Comparison of ENCODE assay signal across 28 cellular contexts in genomic region chr10:93854985-93855384, GRCh38. TPM values are rescaled to one million over a fixed set of nuclear protein-coding genes. Genes with fewer than 3 reads are reported as not detected.
A peak's percentile ranks its signal among the peaks of the same experiment; 100 is the strongest.
DNase-seq lines count a peak whose midpoint lies in the region; ATAC-seq, FAIRE-seq and TF ChIP-seq lines count a peak whose summit lies in the region.
"Had no signal": no experiment of that assay in that cellular context is flagged by ENCODE, and none has a peak within 500 bp of the region (broad histone marks: within the 10 kb centered on the region; RNA-seq: fewer than 3 reads in every experiment).

No MANE protein-coding gene starts in this region.

- peak; percentile 68 for ATAC-seq in body of pancreas
- ATAC-seq in pancreas = peak; percentile 43 to 85 (median 77)
- ATAC-seq in GM18519 (IDR thresholded peaks at IDR 0.05; ENCODE audit: low FRiP score, unreplicated experiment) = no peak
- no peak for ATAC-seq in activated CD8-positive, alpha-beta T cell treated with anti-CD3 and anti-CD28 coated beads for 36 hours
- ATAC-seq: GM12878 had no signal

- H3K79me2 ChIP-seq in hepatocyte = no peaks in the 10 kb centered on the region

- H3K9me2 ChIP-seq in hepatocyte (replicated peaks; ENCODE audit: insufficient read depth) = no peaks in the 10 kb centered on the region

- no peak for FAIRE-seq in pancreas (lab: Jason Lieb, UNC)
- no peak for FAIRE-seq in RCC 7860 (lab: Jason Lieb, UNC)
- FAIRE-seq: GM12878 had no signal

- H3K27me3 ChIP-seq in body of pancreas (no peaks in the 10 kb centered on the region), hepatocyte (no peaks in the 10 kb centered on the region), pancreas (no peaks in the 10 kb centered on the region)
- H3K27me3 ChIP-seq: BLaER1 had no signal

- no peak overlapping the region for H3K27ac Mint-ChIP-seq in activated CD8-positive, alpha-beta T cell treated with anti-CD3 and anti-CD28 coated beads for 36 hours
- H3K27ac Mint-ChIP-seq: CD4-positive, alpha-beta T cell had no signal

- no peak for TF ChIP-seq CTCF in body of pancreas (IDR thresholded peaks at IDR 0.05)
- TF ChIP-seq CTCF in hepatocyte (IDR thresholded peaks at IDR 0.05; ENCODE audit: poor library complexity) = no peak
- no peak for TF ChIP-seq CTCF in pancreas (IDR thresholded peaks at IDR 0.05)
- TF ChIP-seq CTCF in activated CD8-positive, alpha-beta T cell treated with anti-CD3 and anti-CD28 coated beads for 36 hours (IDR thresholded peaks at IDR 0.05) = no peak

- H3K4me1 Mint-ChIP-seq in activated CD8-positive, alpha-beta T cell treated with anti-CD3 and anti-CD28 coated beads for 36 hours (ENCODE audit: low read depth) = no peaks in the 10 kb centered on the region

- no peaks in the 10 kb centered on the region for H3K36me3 ChIP-seq in body of pancreas (replicated peaks in 1 of 2; ENCODE audit: insufficient read depth in 1 of 2, low read depth in 2 of 2)
- H3K36me3 ChIP-seq in hepatocyte (replicated peaks; ENCODE audit: insufficient read depth, low read depth) = no peaks in the 10 kb centered on the region
- no peaks in the 10 kb centered on the region for H3K36me3 ChIP-seq in pancreas
- H3K36me3 ChIP-seq: BLaER1 had no signal

- DNase-seq in NOMO-1 treated with DMSO at 0.1 percent for 48 hours (lab: John Stamatoyannopoulos, UW; ENCODE audit: unreplicated experiment) (peak; percentile 78), body of pancreas (peak in 2 of 4 donors; percentile 24 to 48), hepatocyte (ENCODE audit: low spot score) (peak; percentile 44), pancreas (peak in 1 of 6 donors; percentile 14), amygdala (lab: John Stamatoyannopoulos, UW) (no peak), RCC 7860 (ENCODE audit: low spot score) (no peak)
- no peak for DNase-seq in activated CD8-positive, alpha-beta T cell treated with anti-CD3 and anti-CD28 coated beads for 36 hours
- DNase-seq: ACHN; CD4-positive, alpha-beta T cell; COR-L47; DND-41; GOT3; HCEC 1CT; IMR-90; NCI-H1105 treated with DMSO at 0.1 percent for 48 hours; NCI-H2029 treated with DMSO at 0.1 percent for 48 hours; NCI-H345; NCI-H524 treated with DMSO at 0.1 percent for 48 hours; NCI-H82; PC-9; SHP77 treated with DMSO at 0.1 percent for 48 hours had no signal

- peak overlapping the region; percentile 50 for H3K4me2 ChIP-seq in hepatocyte
- H3K4me2 ChIP-seq: BLaER1, KMS-11, PC-9 had no signal

- no peak overlapping the region for H3K4me3 Mint-ChIP-seq in activated CD8-positive, alpha-beta T cell treated with anti-CD3 and anti-CD28 coated beads for 36 hours
- H3K4me3 Mint-ChIP-seq: CD4-positive, alpha-beta T cell had no signal

- no peaks in the 10 kb centered on the region for H3K36me3 Mint-ChIP-seq in activated CD8-positive, alpha-beta T cell treated with anti-CD3 and anti-CD28 coated beads for 36 hours (ENCODE audit: low read depth)

- WGBS in body of pancreas, 2 donors = 13 to 21% methylated on average over 3 of the region's 3 CpGs
- WGBS in hepatocyte (ENCODE audit: low lambda C conversion rate, missing lambda C conversion rate) = 27% methylated on average over 3 of the region's 3 CpGs
- 13 to 22% methylated on average over 3 of the region's 3 CpGs for WGBS in pancreas, 2 donors

- H3K4me3 ChIP-seq in body of pancreas (no peak overlapping the region), hepatocyte (no peak overlapping the region), pancreas (no peak overlapping the region)
- H3K4me3 ChIP-seq: BLaER1, GM12878, PC-9, SK-N-MC had no signal

- H4K20me1 ChIP-seq in hepatocyte (ENCODE audit: insufficient read depth, poor library complexity, severe bottlenecking) = no peaks in the 10 kb centered on the region
- H4K20me1 ChIP-seq: BLaER1 had no signal

- H3K9me3 ChIP-seq in body of pancreas (no peaks in the 10 kb centered on the region), hepatocyte (ENCODE audit: low read depth) (no peaks in the 10 kb centered on the region), pancreas (no peaks in the 10 kb centered on the region)
- H3K9me3 ChIP-seq: BLaER1 had no signal

- CTCF ChIA-PET in activated CD8-positive, alpha-beta T cell treated with anti-CD3 and anti-CD28 coated beads for 36 hours (lab: Charles Lee) = no interaction called here

- no peak for TF ChIP-seq POLR2A in body of pancreas (IDR thresholded peaks at IDR 0.05)

- intact Hi-C loops in body of pancreas (cut with DNase I) = loop anchor here (10.0 kb wide), 1 partner anchor 300 kb away; no protein-coding TSS in a partner anchor
- intact Hi-C loops in pancreas (cut with DNase I) = no loop called here
- intact Hi-C loops in activated CD8-positive, alpha-beta T cell treated with anti-CD3 and anti-CD28 coated beads for 36 hours (cut with micrococcal nuclease) = no loop called here

- H3K27ac ChIP-seq in body of pancreas (peak overlapping the region in 3 of 4 donors; percentile 4 to 61 (median 41)), hepatocyte (no peak overlapping the region), pancreas (peak overlapping the region in 2 of 4 donors; percentile 16 to 42)
- H3K27ac ChIP-seq: BLaER1, HL-60, KMS-11, PC-9, RWPE1, SK-N-MC had no signal

- POLR2A ChIA-PET in activated CD8-positive, alpha-beta T cell treated with anti-CD3 and anti-CD28 coated beads for 36 hours (lab: Charles Lee) = no interaction called here

- no peak overlapping the region for H2AFZ ChIP-seq in hepatocyte
- H2AFZ ChIP-seq: PC-9 had no signal

- peaks cover 4% of the 10 kb centered on the region for H3K27me3 Mint-ChIP-seq in activated CD8-positive, alpha-beta T cell treated with anti-CD3 and anti-CD28 coated beads for 36 hours
- H3K27me3 Mint-ChIP-seq: CD4-positive, alpha-beta T cell had no signal

- H3K9me3 Mint-ChIP-seq in activated CD8-positive, alpha-beta T cell treated with anti-CD3 and anti-CD28 coated beads for 36 hours = no peaks in the 10 kb centered on the region
- H3K9me3 Mint-ChIP-seq: CD4-positive, alpha-beta T cell had no signal

- H3K4me1 ChIP-seq in body of pancreas (peaks cover 19% of the 10 kb centered on the region), hepatocyte (ENCODE audit: insufficient read depth) (peaks cover 18% of the 10 kb centered on the region), pancreas (peaks cover 4 to 12% (median 4%) of the 10 kb centered on the region in 3 donors)

RNA-seq across cellular contexts. Expression of gene SLC35G1, which starts 38.8 kb away (rescaled TPM):
- total RNA-seq in body of pancreas (10 to 100 TPM in 1 of 2 donors, 1 to 10 TPM in 1; 7.0 to 24.1 TPM), hepatocyte (19.1 and 19.3 TPM in 2 replicates), pancreas (10 to 100 TPM in 1 of 6 donors, 1 to 10 TPM in 5; 2.9 to 11.0 (median 5.0) TPM)
- polyA plus RNA-seq in hepatocyte (10.1 and 12.7 TPM in 2 replicates), pancreas (1 to 10 TPM; 1.4 to 3.8 TPM)
- 1 to 10 TPM; 2.0 to 3.2 TPM for total RNA-seq in activated CD8-positive, alpha-beta T cell treated with anti-CD3 and anti-CD28 coated beads for 36 hours

Comparison
In these comparisons a context has a peak if more than half of its experiments do, and no peak if none do; other contexts are left out.
1. DNase-seq: peak in NOMO-1 treated with DMSO at 0.1 percent for 48 hours (single experiment) and hepatocyte (single experiment); none in amygdala (0 of 56), RCC 7860 (single experiment) and activated CD8-positive, alpha-beta T cell treated with anti-CD3 and anti-CD28 coated beads for 36 hours (single experiment).
2. ATAC-seq: peak in body of pancreas (single experiment) and pancreas (4 of 4); none in GM18519 (single experiment) and activated CD8-positive, alpha-beta T cell treated with anti-CD3 and anti-CD28 coated beads for 36 hours (single experiment).